Comparison of ENCODE assay signal across 2 cellular contexts in the genomic region with DNA sequence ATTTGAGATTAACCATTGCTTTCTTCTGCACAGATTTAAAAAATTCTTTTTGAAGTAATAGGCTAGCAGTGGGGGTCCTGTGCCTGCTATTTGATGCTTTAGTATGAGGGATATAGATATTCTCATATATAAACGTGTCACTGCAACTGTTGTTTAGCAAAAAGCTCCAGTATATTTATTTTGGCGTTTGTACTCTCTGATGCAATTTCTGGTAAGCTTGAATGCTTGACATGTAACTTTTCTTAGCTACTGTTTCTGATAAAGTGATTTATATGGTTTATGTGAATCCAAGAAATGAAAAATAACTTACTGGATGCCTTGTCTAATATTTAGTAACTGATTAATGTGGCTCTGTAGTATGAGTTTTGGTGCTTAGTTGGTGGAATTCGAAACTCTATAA.
TF ChIP-seq lines count a peak whose summit lies in the region.

No MANE protein-coding gene starts in this region.

TF ChIP-seq in A549, 52 proteins besides CTCF, POLR2A, EP300 and RAD21 (continued from another document):
- TF ChIP-seq FOSL2 (IDR thresholded peaks at IDR 0.05), result no peak
- TF ChIP-seq FOSL2 (CRISPR knock-in tag; IDR thresholded peaks at IDR 0.05), result no peak
- TF ChIP-seq GATA3 (IDR thresholded peaks at IDR 0.05; ENCODE audit: borderline replicate concordance), result no peak
- no peak for TF ChIP-seq HEYL (CRISPR knock-in tag; IDR thresholded peaks at IDR 0.05)
- TF ChIP-seq JUNB (IDR thresholded peaks at IDR 0.05), result no peak
- no peak for TF ChIP-seq SMC3 (IDR thresholded peaks at IDR 0.05)
- TF ChIP-seq TFCP2L1 (CRISPR knock-in tag; IDR thresholded peaks at IDR 0.05), result no peak
- no peak for TF ChIP-seq MAFK (IDR thresholded peaks at IDR 0.05; ENCODE audit: partially characterized antibody)
- TF ChIP-seq, protein P1, sequence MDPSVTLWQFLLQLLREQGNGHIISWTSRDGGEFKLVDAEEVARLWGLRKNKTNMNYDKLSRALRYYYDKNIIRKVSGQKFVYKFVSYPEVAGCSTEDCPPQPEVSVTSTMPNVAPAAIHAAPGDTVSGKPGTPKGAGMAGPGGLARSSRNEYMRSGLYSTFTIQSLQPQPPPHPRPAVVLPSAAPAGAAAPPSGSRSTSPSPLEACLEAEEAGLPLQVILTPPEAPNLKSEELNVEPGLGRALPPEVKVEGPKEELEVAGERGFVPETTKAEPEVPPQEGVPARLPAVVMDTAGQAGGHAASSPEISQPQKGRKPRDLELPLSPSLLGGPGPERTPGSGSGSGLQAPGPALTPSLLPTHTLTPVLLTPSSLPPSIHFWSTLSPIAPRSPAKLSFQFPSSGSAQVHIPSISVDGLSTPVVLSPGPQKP (IDR thresholded peaks at IDR 0.05; ENCODE audit: low read depth, low read length), result no peak
- TF ChIP-seq, protein P2, sequence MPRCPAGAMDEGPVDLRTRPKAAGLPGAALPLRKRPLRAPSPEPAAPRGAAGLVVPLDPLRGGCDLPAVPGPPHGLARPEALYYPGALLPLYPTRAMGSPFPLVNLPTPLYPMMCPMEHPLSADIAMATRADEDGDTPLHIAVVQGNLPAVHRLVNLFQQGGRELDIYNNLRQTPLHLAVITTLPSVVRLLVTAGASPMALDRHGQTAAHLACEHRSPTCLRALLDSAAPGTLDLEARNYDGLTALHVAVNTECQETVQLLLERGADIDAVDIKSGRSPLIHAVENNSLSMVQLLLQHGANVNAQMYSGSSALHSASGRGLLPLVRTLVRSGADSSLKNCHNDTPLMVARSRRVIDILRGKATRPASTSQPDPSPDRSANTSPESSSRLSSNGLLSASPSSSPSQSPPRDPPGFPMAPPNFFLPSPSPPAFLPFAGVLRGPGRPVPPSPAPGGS (IDR thresholded peaks at IDR 0.05), result no peak
- TF ChIP-seq, protein P3, sequence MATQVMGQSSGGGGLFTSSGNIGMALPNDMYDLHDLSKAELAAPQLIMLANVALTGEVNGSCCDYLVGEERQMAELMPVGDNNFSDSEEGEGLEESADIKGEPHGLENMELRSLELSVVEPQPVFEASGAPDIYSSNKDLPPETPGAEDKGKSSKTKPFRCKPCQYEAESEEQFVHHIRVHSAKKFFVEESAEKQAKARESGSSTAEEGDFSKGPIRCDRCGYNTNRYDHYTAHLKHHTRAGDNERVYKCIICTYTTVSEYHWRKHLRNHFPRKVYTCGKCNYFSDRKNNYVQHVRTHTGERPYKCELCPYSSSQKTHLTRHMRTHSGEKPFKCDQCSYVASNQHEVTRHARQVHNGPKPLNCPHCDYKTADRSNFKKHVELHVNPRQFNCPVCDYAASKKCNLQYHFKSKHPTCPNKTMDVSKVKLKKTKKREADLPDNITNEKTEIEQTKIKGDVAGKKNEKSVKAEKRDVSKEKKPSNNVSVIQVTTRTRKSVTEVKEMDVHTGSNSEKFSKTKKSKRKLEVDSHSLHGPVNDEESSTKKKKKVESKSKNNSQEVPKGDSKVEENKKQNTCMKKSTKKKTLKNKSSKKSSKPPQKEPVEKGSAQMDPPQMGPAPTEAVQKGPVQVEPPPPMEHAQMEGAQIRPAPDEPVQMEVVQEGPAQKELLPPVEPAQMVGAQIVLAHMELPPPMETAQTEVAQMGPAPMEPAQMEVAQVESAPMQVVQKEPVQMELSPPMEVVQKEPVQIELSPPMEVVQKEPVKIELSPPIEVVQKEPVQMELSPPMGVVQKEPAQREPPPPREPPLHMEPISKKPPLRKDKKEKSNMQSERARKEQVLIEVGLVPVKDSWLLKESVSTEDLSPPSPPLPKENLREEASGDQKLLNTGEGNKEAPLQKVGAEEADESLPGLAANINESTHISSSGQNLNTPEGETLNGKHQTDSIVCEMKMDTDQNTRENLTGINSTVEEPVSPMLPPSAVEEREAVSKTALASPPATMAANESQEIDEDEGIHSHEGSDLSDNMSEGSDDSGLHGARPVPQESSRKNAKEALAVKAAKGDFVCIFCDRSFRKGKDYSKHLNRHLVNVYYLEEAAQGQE (IDR thresholded peaks at IDR 0.05), result no peak
- TF ChIP-seq EHF (CRISPR knock-in tag; IDR thresholded peaks at IDR 0.05), result no peak
TF ChIP-seq in A549: peak in this region for 0.

TF ChIP-seq in WTC11, 78 proteins besides CTCF, POLR2A, EP300 and RAD21 (continued from another document):
- TF ChIP-seq, protein P4, sequence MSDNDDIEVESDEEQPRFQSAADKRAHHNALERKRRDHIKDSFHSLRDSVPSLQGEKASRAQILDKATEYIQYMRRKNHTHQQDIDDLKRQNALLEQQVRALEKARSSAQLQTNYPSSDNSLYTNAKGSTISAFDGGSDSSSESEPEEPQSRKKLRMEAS (CRISPR knock-in tag; IDR thresholded peaks at IDR 0.05), result no peak
- no peak for TF ChIP-seq ZNF317 (CRISPR knock-in tag; IDR thresholded peaks at IDR 0.05; ENCODE audit: borderline replicate concordance, low read depth)
- TF ChIP-seq, protein P5, sequence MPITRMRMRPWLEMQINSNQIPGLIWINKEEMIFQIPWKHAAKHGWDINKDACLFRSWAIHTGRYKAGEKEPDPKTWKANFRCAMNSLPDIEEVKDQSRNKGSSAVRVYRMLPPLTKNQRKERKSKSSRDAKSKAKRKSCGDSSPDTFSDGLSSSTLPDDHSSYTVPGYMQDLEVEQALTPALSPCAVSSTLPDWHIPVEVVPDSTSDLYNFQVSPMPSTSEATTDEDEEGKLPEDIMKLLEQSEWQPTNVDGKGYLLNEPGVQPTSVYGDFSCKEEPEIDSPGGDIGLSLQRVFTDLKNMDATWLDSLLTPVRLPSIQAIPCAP (CRISPR knock-in tag; IDR thresholded peaks at IDR 0.05), result no peak
- TF ChIP-seq, protein P6, sequence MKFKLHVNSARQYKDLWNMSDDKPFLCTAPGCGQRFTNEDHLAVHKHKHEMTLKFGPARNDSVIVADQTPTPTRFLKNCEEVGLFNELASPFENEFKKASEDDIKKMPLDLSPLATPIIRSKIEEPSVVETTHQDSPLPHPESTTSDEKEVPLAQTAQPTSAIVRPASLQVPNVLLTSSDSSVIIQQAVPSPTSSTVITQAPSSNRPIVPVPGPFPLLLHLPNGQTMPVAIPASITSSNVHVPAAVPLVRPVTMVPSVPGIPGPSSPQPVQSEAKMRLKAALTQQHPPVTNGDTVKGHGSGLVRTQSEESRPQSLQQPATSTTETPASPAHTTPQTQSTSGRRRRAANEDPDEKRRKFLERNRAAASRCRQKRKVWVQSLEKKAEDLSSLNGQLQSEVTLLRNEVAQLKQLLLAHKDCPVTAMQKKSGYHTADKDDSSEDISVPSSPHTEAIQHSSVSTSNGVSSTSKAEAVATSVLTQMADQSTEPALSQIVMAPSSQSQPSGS (CRISPR knock-in tag; IDR thresholded peaks at IDR 0.05; ENCODE audit: borderline replicate concordance, low read depth), result no peak
- TF ChIP-seq TEAD1 (CRISPR knock-in tag; IDR thresholded peaks at IDR 0.05), result no peak
- TF ChIP-seq SP1 (CRISPR knock-in tag; conservative IDR thresholded peaks at IDR 0.05), result no peak
- TF ChIP-seq ZNF671 (CRISPR knock-in tag; IDR thresholded peaks at IDR 0.05), result no peak
- TF ChIP-seq JUN (CRISPR knock-in tag; IDR thresholded peaks at IDR 0.05), result no peak
- TF ChIP-seq, protein P7, sequence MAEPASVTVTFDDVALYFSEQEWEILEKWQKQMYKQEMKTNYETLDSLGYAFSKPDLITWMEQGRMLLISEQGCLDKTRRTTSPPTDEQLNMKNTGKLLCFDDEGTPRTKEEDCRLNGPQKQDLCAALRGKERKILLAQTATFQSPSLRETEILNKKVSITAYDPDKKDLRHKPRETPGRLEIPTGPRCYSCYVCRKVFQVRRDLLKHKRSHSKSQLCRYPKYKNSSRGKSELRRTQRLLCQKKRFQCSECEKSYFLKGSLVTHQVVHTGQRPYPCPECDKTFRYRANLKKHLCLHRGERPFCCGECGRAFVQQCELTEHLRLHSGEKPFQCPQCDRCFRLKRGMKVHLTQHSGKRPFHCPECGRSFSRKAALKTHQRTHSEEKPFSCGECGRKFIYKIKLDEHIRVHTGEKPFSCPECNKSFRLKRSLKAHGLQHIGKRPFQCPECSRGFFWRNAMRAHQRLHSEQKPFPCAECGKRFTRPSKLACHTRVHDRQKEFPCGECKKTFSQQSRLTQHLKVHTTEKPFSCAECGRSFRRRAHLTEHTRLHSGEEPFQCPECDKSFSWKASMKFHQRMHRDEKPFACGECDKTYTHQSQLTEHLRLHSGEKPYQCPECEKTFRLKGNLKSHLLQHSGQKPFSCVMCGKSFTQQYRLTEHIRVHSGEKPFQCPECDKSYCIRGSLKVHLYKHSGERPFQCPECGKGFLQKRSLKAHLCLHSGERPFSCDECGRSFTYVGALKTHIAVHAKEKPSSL (CRISPR knock-in tag; conservative IDR thresholded peaks at IDR 0.05), result no peak
- no peak for TF ChIP-seq FOXP1 (CRISPR knock-in tag; IDR thresholded peaks at IDR 0.05; ENCODE audit: borderline replicate concordance)
- TF ChIP-seq, protein P8, sequence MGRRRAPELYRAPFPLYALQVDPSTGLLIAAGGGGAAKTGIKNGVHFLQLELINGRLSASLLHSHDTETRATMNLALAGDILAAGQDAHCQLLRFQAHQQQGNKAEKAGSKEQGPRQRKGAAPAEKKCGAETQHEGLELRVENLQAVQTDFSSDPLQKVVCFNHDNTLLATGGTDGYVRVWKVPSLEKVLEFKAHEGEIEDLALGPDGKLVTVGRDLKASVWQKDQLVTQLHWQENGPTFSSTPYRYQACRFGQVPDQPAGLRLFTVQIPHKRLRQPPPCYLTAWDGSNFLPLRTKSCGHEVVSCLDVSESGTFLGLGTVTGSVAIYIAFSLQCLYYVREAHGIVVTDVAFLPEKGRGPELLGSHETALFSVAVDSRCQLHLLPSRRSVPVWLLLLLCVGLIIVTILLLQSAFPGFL (CRISPR knock-in tag; IDR thresholded peaks at IDR 0.05; ENCODE audit: borderline replicate concordance), result no peak
